16 cellular contexts compared by ENCODE assay signal in genomic region chr17:40481106-40481505, GRCh38. TPM values are rescaled to one million over a fixed set of nuclear protein-coding genes. Genes with fewer than 3 reads are reported as not detected.
DNase-seq lines count a peak whose midpoint lies in the region; ATAC-seq and TF ChIP-seq lines count a peak whose summit lies in the region.
"Had no signal": no experiment of that assay in that cellular context is flagged by ENCODE, and none has a peak within 500 bp of the region (broad histone marks: within the 10 kb centered on the region; RNA-seq: fewer than 3 reads in every experiment).

No MANE protein-coding gene starts in this region.

- peaks cover 30% of the 10 kb centered on the region for H3K4me1 Mint-ChIP-seq in GM23338
- H3K4me1 Mint-ChIP-seq in activated T-helper 2 cell treated with anti-CD3 and anti-CD28 coated beads, Interferon-gamma antibody, Interleukin-2, Interleukin-4, amounts not matched to agents 10 μg/mL and 5 μg/mL and 100 μg/mL, durations not matched to agents 14 hours and 24 hours and 36 hours (ENCODE audit: low read depth), result peaks cover 74% of the 10 kb centered on the region

- H2BK15ac ChIP-seq in mesenchymal stem cell (ENCODE audit: low read depth, poor library complexity, severe bottlenecking), result no peak overlapping the region

- no peak overlapping the region for H3K9ac ChIP-seq in BLaER1
- H3K9ac ChIP-seq in mesenchymal stem cell (ENCODE audit: low read length), result no peak overlapping the region

- H4K20me1 ChIP-seq in BLaER1 (no peaks in the 10 kb centered on the region), GM23338 (replicated peaks; ENCODE audit: insufficient read depth) (no peaks in the 10 kb centered on the region)

- H3K23ac ChIP-seq in mesenchymal stem cell (ENCODE audit: low read length in 2 of 2), result no peak overlapping the region

- H3K9me3 Mint-ChIP-seq in GM23338, result peaks cover 4% of the 10 kb centered on the region
- no peaks in the 10 kb centered on the region for H3K9me3 Mint-ChIP-seq in activated T-helper 2 cell treated with anti-CD3 and anti-CD28 coated beads, Interferon-gamma antibody, Interleukin-2, Interleukin-4, amounts not matched to agents 10 μg/mL and 5 μg/mL and 100 μg/mL, durations not matched to agents 14 hours and 24 hours and 36 hours

- H3K18ac ChIP-seq in mesenchymal stem cell (ENCODE audit: low read depth in 1 of 2, low read length in 2 of 2), result no peak overlapping the region

- H3K27me3 ChIP-seq in BLaER1 (no peaks in the 10 kb centered on the region; the same call in 1 of the 2 replicates), GM23338 (ENCODE audit: insufficient read depth) (no peaks in the 10 kb centered on the region), mesenchymal stem cell (ENCODE audit: control insufficient read depth in 1 of 2, insufficient read depth in 1 of 2, low read length in 2 of 2) (no peaks in the 10 kb centered on the region)
- H3K27me3 ChIP-seq: dorsolateral prefrontal cortex, foreskin keratinocyte, stomach had no signal

- peaks cover 11% of the 10 kb centered on the region for H3K27me3 Mint-ChIP-seq in GM23338 (ENCODE audit: insufficient read depth, low read depth, poor library complexity)
- no peaks in the 10 kb centered on the region for H3K27me3 Mint-ChIP-seq in activated T-helper 2 cell treated with anti-CD3 and anti-CD28 coated beads, Interferon-gamma antibody, Interleukin-2, Interleukin-4, amounts not matched to agents 10 μg/mL and 5 μg/mL and 100 μg/mL, durations not matched to agents 14 hours and 24 hours and 36 hours (ENCODE audit: low read depth)

- no peaks in the 10 kb centered on the region for H3K9me2 ChIP-seq in GM23338 (ENCODE audit: insufficient read depth)

- 86% methylated on average over 7 of the region's 7 CpGs for WGBS in mesenchymal stem cell

- H3K4ac ChIP-seq in mesenchymal stem cell (ENCODE audit: low read depth in 1 of 2, low read length in 2 of 2), result no peak overlapping the region

- no peak overlapping the region for H4K8ac ChIP-seq in mesenchymal stem cell (ENCODE audit: low read length)

- no peaks in the 10 kb centered on the region for H3K36me3 ChIP-seq in BLaER1
- no peaks in the 10 kb centered on the region for H3K36me3 ChIP-seq in GM23338 (ENCODE audit: insufficient read depth)
- no peaks in the 10 kb centered on the region for H3K36me3 ChIP-seq in mesenchymal stem cell (ENCODE audit: control insufficient read depth in 1 of 2, insufficient read depth in 2 of 2, low read depth in 1 of 2, low read length in 2 of 2)
- H3K36me3 ChIP-seq: stomach had no signal

- no peak overlapping the region for H3K27ac Mint-ChIP-seq in GM23338
- peak overlapping the region; percentile 96 for H3K27ac Mint-ChIP-seq in activated T-helper 2 cell treated with anti-CD3 and anti-CD28 coated beads, Interferon-gamma antibody, Interleukin-2, Interleukin-4, amounts not matched to agents 10 μg/mL and 5 μg/mL and 100 μg/mL, durations not matched to agents 14 hours and 24 hours and 36 hours

- no peak for DNase-seq in GM23338 (ENCODE audit: low spot score)
- no peak for DNase-seq in activated T-helper 2 cell treated with anti-CD3 and anti-CD28 coated beads, Interferon-gamma antibody, Interleukin-2, Interleukin-4, amounts not matched to agents 10 μg/mL and 5 μg/mL and 100 μg/mL, durations not matched to agents 14 hours and 24 hours and 36 hours (ENCODE audit: low spot score)
- DNase-seq in mesenchymal stem cell, result no peak
- no peak for DNase-seq in activated effector memory CD4-positive, alpha-beta T cell treated with anti-CD3 and anti-CD28 coated beads, Interleukin-2, amount 50 U/mL, for 16 hours
- DNase-seq in stimulated activated CD4-positive, alpha-beta T cell treated with anti-CD3 and anti-CD28 coated beads, Interleukin-12 subunit alpha, Interleukin-12 subunit beta, amount 100 ng/mL, for 4 hours, result no peak
- DNase-seq in NCI-H2196 treated with DMSO at 0.1 percent for 48 hours (lab: John Stamatoyannopoulos, UW; ENCODE audit: unreplicated experiment), result no peak
- DNase-seq: dorsolateral prefrontal cortex, NCI-H1105, PC-9, retina had no signal

- H3K14ac ChIP-seq in mesenchymal stem cell (ENCODE audit: low read length in 2 of 2), result no peak overlapping the region

- H2BK5ac ChIP-seq in mesenchymal stem cell (ENCODE audit: low read depth, low read length, poor library complexity, severe bottlenecking), result no peak overlapping the region

- H3K4me3 Mint-ChIP-seq in GM23338, result no peak overlapping the region; the same call in 2 of the 3 replicates
- H3K4me3 Mint-ChIP-seq in activated T-helper 2 cell treated with anti-CD3 and anti-CD28 coated beads, Interferon-gamma antibody, Interleukin-2, Interleukin-4, amounts not matched to agents 10 μg/mL and 5 μg/mL and 100 μg/mL, durations not matched to agents 14 hours and 24 hours and 36 hours (ENCODE audit: low read depth), result peak overlapping the region; percentile 48

- H3K4me2 ChIP-seq in BLaER1, result peak overlapping the region; percentile 86
- no peak overlapping the region for H3K4me2 ChIP-seq in GM23338
- no peak overlapping the region for H3K4me2 ChIP-seq in mesenchymal stem cell (ENCODE audit: low read length, poor library complexity, severe bottlenecking)
- H3K4me2 ChIP-seq: PC-9 had no signal

- H3K79me2 ChIP-seq in GM23338 (replicated peaks; ENCODE audit: insufficient read depth), result no peaks in the 10 kb centered on the region

- H2AFZ ChIP-seq in GM23338 (peak overlapping the region; percentile 56; the same call in 1 of the 2 replicates), mesenchymal stem cell (ENCODE audit: low read depth, low read length) (no peak overlapping the region)
- H2AFZ ChIP-seq: PC-9 had no signal

- H4K91ac ChIP-seq in mesenchymal stem cell (ENCODE audit: low read length), result no peak overlapping the region

- no peak overlapping the region for H2BK12ac ChIP-seq in mesenchymal stem cell (ENCODE audit: low read length in 2 of 2)

- H2AK5ac ChIP-seq in mesenchymal stem cell (ENCODE audit: low read length, severe bottlenecking), result no peak overlapping the region

- H3K27ac ChIP-seq in BLaER1 (peak overlapping the region; percentile 74), GM23338 (ENCODE audit: low read depth) (no peak overlapping the region), mesenchymal stem cell (ENCODE audit: low read length, poor library complexity, severe bottlenecking) (no peak overlapping the region)
- H3K27ac ChIP-seq: dorsolateral prefrontal cortex, foreskin keratinocyte, PC-9, stomach had no signal

- H3K4me3 ChIP-seq in BLaER1, result no peak overlapping the region
- H3K4me3 ChIP-seq in GM23338, result no peak overlapping the region
- no peak overlapping the region for H3K4me3 ChIP-seq in mesenchymal stem cell (ENCODE audit: insufficient read depth in 1 of 2, low read depth in 1 of 2, low read length in 2 of 2)
- H3K4me3 ChIP-seq: dorsolateral prefrontal cortex, PC-9, stomach had no signal

- H3F3A ChIP-seq in GM23338 (replicated peaks; ENCODE audit: low read depth), result no peaks in the 10 kb centered on the region

- H3K4me1 ChIP-seq in BLaER1 (peaks cover 65% of the 10 kb centered on the region), GM23338 (ENCODE audit: insufficient read depth) (peaks cover 20% of the 10 kb centered on the region), mesenchymal stem cell (ENCODE audit: control insufficient read depth, insufficient read depth, low read depth, low read length) (peaks cover 14% of the 10 kb centered on the region)

- peaks cover 3% of the 10 kb centered on the region; the same call in 1 of the 3 replicates for H3K36me3 Mint-ChIP-seq in GM23338 (ENCODE audit: low read depth)
- peaks cover 17% of the 10 kb centered on the region for H3K36me3 Mint-ChIP-seq in activated T-helper 2 cell treated with anti-CD3 and anti-CD28 coated beads, Interferon-gamma antibody, Interleukin-2, Interleukin-4, amounts not matched to agents 10 μg/mL and 5 μg/mL and 100 μg/mL, durations not matched to agents 14 hours and 24 hours and 36 hours (ENCODE audit: low read depth)

- TF ChIP-seq CTCF in GM23338 (conservative IDR thresholded peaks at IDR 0.05; ENCODE audit: low read depth in 2 of 2), result no peak

- H3K9me3 ChIP-seq in BLaER1 (peaks cover 4% of the 10 kb centered on the region; the same call in 1 of the 2 replicates), mesenchymal stem cell (ENCODE audit: control insufficient read depth, low read length) (no peaks in the 10 kb centered on the region)
- H3K9me3 ChIP-seq: stomach had no signal

- H2BK120ac ChIP-seq in mesenchymal stem cell (ENCODE audit: low read depth, low read length), result peak overlapping the region; percentile 13

- H3K79me1 ChIP-seq in mesenchymal stem cell (replicated peaks; ENCODE audit: low read length, poor library complexity, severe bottlenecking), result no peaks in the 10 kb centered on the region

- ATAC-seq in GM23338 (no peak), GM21423 (IDR thresholded peaks at IDR 0.05; ENCODE audit: unreplicated experiment) (no peak)

- intact Hi-C loops in activated T-helper 2 cell treated with anti-CD3 and anti-CD28 coated beads, Interferon-gamma antibody, Interleukin-2, Interleukin-4, amounts not matched to agents 10 μg/mL and 5 μg/mL and 100 μg/mL, durations not matched to agents 14 hours and 24 hours and 36 hours (cut with micrococcal nuclease), result loop anchor here (5.0 kb wide), 1 partner anchor 34 kb away; no protein-coding TSS in a partner anchor

TF ChIP-seq in GM23338, 12 proteins besides CTCF, POLR2A, EP300 and RAD21 (continues in another document):
- no peak for TF ChIP-seq EZH2phosphoT487 (IDR thresholded peaks at IDR 0.05; ENCODE audit: unreplicated experiment)

RNA-seq across cellular contexts. Expression of gene TNS4, which starts 20.3 kb away (rescaled TPM):
- total RNA-seq in GM23338 (2014; rRNA removed; shearing (Covaris generic)), result 0.08 and 4.9 TPM in 2 replicates
- polyA plus RNA-seq in GM23338 (2016; fragmentation: Nextera tagmentation; extraction: Ambion mirVana), result 0.31 and 0.64 TPM in 2 replicates
- 8.7 and 9.0 TPM in 2 replicates for total RNA-seq in activated T-helper 2 cell treated with anti-CD3 and anti-CD28 coated beads, Interferon-gamma antibody, Interleukin-2, Interleukin-4, amounts not matched to agents 10 μg/mL and 5 μg/mL and 100 μg/mL, durations not matched to agents 14 hours and 24 hours and 36 hours
- not detected for polyA plus RNA-seq in mesenchymal stem cell (2013, experiment 1 of 2)
- 0.12 TPM for polyA plus RNA-seq in mesenchymal stem cell (2013, experiment 2 of 2)
- total RNA-seq: astrocyte, dorsolateral prefrontal cortex, G401 had no signal

RNA-seq across cellular contexts. Expression of gene IGFBP4, which starts 37.9 kb away (rescaled TPM):
- 78.9 and 87.2 TPM in 2 replicates for total RNA-seq in GM23338 (2014; rRNA removed; shearing (Covaris generic))
- polyA plus RNA-seq in GM23338 (2016; fragmentation: Nextera tagmentation; extraction: Ambion mirVana), result 37.6 and 38.7 TPM in 2 replicates
- 54.6 and 59.3 TPM in 2 replicates for total RNA-seq in activated T-helper 2 cell treated with anti-CD3 and anti-CD28 coated beads, Interferon-gamma antibody, Interleukin-2, Interleukin-4, amounts not matched to agents 10 μg/mL and 5 μg/mL and 100 μg/mL, durations not matched to agents 14 hours and 24 hours and 36 hours
- polyA plus RNA-seq in mesenchymal stem cell (2013, experiment 1 of 2), result 339 TPM
- 339 TPM for polyA plus RNA-seq in mesenchymal stem cell (2013, experiment 2 of 2)
